Comparison of ENCODE assay signal across 1 cellular context in the genomic region with DNA sequence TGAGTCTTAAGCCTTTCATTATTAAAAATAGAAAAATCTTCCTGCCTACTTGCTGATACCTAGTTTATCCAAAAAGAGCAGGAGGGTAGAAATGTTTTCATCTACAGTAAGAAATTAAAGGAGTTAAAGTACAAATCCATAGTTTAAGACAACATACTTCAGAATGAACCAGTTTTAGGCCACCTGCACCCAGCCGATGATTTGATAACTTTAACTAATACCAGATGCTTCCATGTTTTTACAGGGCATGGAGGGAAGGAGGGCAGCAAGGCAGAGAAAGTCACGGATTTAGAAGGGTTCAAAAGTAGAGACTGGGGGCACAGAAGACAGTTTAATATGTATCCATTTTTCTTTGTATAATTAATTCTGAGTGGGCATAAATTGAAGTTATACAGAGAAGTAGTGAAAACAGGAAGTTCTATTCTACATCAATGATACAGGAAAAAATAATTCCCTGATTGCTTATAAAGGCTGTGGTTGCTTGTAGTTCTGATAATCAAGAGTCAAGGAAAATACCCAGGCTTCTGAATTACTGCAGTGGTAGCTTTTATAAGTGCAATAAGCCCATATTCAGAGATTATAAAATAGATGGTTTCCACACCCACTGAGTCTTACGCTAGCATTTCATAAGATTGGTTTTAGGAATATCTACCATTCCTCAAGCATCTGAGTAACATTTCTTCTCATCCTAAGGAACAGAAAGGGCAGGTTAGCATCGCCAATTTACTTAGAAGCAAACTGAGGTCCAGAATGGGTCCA.
TF ChIP-seq lines count a peak whose summit lies in the region.

No MANE protein-coding gene starts in this region.

TF ChIP-seq in HEK293, 187 proteins besides CTCF, POLR2A, EP300 and RAD21 (continued from another document):
- TF ChIP-seq, protein P1, sequence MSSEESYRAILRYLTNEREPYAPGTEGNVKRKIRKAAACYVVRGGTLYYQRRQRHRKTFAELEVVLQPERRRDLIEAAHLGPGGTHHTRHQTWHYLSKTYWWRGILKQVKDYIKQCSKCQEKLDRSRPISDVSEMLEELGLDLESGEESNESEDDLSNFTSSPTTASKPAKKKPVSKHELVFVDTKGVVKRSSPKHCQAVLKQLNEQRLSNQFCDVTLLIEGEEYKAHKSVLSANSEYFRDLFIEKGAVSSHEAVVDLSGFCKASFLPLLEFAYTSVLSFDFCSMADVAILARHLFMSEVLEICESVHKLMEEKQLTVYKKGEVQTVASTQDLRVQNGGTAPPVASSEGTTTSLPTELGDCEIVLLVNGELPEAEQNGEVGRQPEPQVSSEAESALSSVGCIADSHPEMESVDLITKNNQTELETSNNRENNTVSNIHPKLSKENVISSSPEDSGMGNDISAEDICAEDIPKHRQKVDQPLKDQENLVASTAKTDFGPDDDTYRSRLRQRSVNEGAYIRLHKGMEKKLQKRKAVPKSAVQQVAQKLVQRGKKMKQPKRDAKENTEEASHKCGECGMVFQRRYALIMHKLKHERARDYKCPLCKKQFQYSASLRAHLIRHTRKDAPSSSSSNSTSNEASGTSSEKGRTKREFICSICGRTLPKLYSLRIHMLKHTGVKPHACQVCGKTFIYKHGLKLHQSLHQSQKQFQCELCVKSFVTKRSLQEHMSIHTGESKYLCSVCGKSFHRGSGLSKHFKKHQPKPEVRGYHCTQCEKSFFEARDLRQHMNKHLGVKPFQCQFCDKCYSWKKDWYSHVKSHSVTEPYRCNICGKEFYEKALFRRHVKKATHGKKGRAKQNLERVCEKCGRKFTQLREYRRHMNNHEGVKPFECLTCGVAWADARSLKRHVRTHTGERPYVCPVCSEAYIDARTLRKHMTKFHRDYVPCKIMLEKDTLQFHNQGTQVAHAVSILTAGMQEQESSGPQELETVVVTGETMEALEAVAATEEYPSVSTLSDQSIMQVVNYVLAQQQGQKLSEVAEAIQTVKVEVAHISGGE (tag by site-specific recombination; conservative IDR thresholded peaks at IDR 0.05; ENCODE audit: low read depth) = no peak
- TF ChIP-seq, protein P2, sequence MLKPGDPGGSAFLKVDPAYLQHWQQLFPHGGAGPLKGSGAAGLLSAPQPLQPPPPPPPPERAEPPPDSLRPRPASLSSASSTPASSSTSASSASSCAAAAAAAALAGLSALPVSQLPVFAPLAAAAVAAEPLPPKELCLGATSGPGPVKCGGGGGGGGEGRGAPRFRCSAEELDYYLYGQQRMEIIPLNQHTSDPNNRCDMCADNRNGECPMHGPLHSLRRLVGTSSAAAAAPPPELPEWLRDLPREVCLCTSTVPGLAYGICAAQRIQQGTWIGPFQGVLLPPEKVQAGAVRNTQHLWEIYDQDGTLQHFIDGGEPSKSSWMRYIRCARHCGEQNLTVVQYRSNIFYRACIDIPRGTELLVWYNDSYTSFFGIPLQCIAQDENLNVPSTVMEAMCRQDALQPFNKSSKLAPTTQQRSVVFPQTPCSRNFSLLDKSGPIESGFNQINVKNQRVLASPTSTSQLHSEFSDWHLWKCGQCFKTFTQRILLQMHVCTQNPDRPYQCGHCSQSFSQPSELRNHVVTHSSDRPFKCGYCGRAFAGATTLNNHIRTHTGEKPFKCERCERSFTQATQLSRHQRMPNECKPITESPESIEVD (tag by site-specific recombination; IDR thresholded peaks at IDR 0.05) = 0 out of 2 replicates have a peak, but pooled peaks have one; percentile 22
